ENCODE assay signal across 17 cellular contexts in genomic region chr9:95581900-95582299, GRCh38.
"Had no signal": no experiment of that assay in that cellular context is flagged by ENCODE, and none has a peak within 500 bp of the region (broad histone marks: within the 10 kb centered on the region; RNA-seq: fewer than 3 reads in every experiment).

No MANE protein-coding gene starts in this region.

- H3K9me3 ChIP-seq: gastroesophageal sphincter, pancreas, transverse colon had no signal

- H3K4me1 ChIP-seq: gastroesophageal sphincter, pancreas had no signal

- ATAC-seq: activated T-helper 17 cell treated with anti-CD3 and anti-CD28 coated beads, Interleukin-2, amount 50 U/mL, for 72 hours; gastroesophageal sphincter; pancreas; stimulated activated naive B cell treated with anti-CD40 and anti-IgM and Interleukin-4, amounts not matched to agents 10 μg/mL and 1 μg/mL and 100 μg/mL, for 72 hours; T-cell had no signal

- H3K27me3 ChIP-seq: gastroesophageal sphincter, pancreas, transverse colon had no signal

- H3K4me3 ChIP-seq: gastroesophageal sphincter, pancreas, transverse colon had no signal

- H3K27ac ChIP-seq: gastroesophageal sphincter, pancreas had no signal

- H3K36me3 ChIP-seq: gastroesophageal sphincter, pancreas, transverse colon had no signal

- FAIRE-seq: colon, endometrium, pancreas had no signal

- DNase-seq: activated CD4-positive, alpha-beta T cell treated with anti-CD3 and anti-CD28 coated beads for 1 hour; activated CD4-positive, alpha-beta T cell treated with anti-CD3 and anti-CD28 coated beads, Interleukin-2, amount 50 U/mL, for 4 hours; activated naive CD4-positive, alpha-beta T cell treated with anti-CD3 and anti-CD28 coated beads, Interleukin-2, amount 10 ng/mL, durations not matched to agents 7 days and 5 days; caudate nucleus; immature natural killer cell; mesenchymal stem cell; pancreas; stimulated activated CD4-positive, alpha-beta T cell treated with anti-CD3 and anti-CD28 coated beads, Interleukin-12 subunit alpha, Interleukin-12 subunit beta, amount 100 ng/mL, for 4 hours; stimulated activated CD4-positive, alpha-beta T cell treated with anti-CD3 and anti-CD28 coated beads, Interleukin-2, amount 100 ng/mL, for 24 hours; stimulated activated naive B cell treated with anti-CD40 and anti-IgM and Interleukin-4, amounts not matched to agents 10 μg/mL and 1 μg/mL and 100 μg/mL, for 72 hours; T-cell; T-helper 9 cell; transverse colon had no signal
